Comparison of ENCODE assay signal across 1 cellular context in the genomic region with DNA sequence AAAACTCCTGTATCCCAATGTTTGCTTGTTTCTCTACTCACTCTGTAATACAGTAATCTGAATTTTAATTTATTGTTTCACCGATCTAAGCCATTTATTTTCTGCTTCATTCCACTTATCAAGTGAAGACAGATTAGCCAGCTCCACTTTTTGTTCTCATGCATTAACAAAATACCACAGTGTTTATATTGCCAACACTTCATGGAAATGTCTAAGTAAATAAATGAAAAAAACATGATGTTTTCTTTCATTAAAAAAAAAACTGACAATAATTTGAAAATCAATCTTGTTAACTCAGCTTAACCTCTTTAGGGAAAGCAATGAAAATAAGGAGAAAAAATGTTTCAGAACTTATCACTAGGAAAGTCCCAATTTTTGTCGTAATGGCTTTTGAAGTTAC.
TF ChIP-seq lines count a peak whose summit lies in the region.

No MANE protein-coding gene starts in this region.

TF ChIP-seq in endothelial cell of umbilical vein, 7 proteins besides CTCF, POLR2A, EP300 and RAD21 (continued from another document):
- TF ChIP-seq POLR2AphosphoS5 (IDR thresholded peaks at IDR 0.05; ENCODE audit: insufficient read depth, low read depth, low read length) = no peak
- no peak for TF ChIP-seq GATA2 (IDR thresholded peaks at IDR 0.05; ENCODE audit: insufficient read depth, insufficient read length, low read depth, low read length)
- TF ChIP-seq EZH2 (IDR thresholded peaks at IDR 0.05; ENCODE audit: borderline replicate concordance, low read depth, low read length, severe bottlenecking) = no peak
- TF ChIP-seq, protein P1, sequence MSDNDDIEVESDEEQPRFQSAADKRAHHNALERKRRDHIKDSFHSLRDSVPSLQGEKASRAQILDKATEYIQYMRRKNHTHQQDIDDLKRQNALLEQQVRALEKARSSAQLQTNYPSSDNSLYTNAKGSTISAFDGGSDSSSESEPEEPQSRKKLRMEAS (IDR thresholded peaks at IDR 0.05; ENCODE audit: insufficient read depth, insufficient read length) = no peak
